In genomic region chr20:17721802-17722486, GRCh38 we compare ENCODE assay signal across 15 cellular contexts. TPM values are rescaled to one million over a fixed set of nuclear protein-coding genes. Genes with fewer than 3 reads are reported as not detected.
DNase-seq lines count a peak whose midpoint lies in the region; ATAC-seq and TF ChIP-seq lines count a peak whose summit lies in the region.
"Had no signal": no experiment of that assay in that cellular context is flagged by ENCODE, and none has a peak within 500 bp of the region (broad histone marks: within the 10 kb centered on the region; RNA-seq: fewer than 3 reads in every experiment).

No MANE protein-coding gene starts in this region.

- H3K9me2 ChIP-seq in DOHH2 (replicated peaks; ENCODE audit: control insufficient read depth, low read length) (no peaks in the 10 kb centered on the region), hepatocyte (replicated peaks; ENCODE audit: insufficient read depth) (no peaks in the 10 kb centered on the region)

- TF ChIP-seq CTCF in 22Rv1 (IDR thresholded peaks at IDR 0.05) (peak; percentile 29; the same call in 1 of the 2 replicates), DOHH2 (IDR thresholded peaks at IDR 0.05; ENCODE audit: low read depth, low read length, poor library complexity, severe bottlenecking) (peak; percentile 44), Peyer's patch (IDR thresholded peaks at IDR 0.05) (peak in 4 of 6 experiments; percentile 13 to 51 (median 38)), hepatocyte (IDR thresholded peaks at IDR 0.05; ENCODE audit: poor library complexity) (peak; percentile 18)

- H3K36me3 ChIP-seq in DOHH2 (ENCODE audit: control insufficient read depth, low read length) = no peaks in the 10 kb centered on the region
- H3K36me3 ChIP-seq in Peyer's patch = no peaks in the 10 kb centered on the region
- H3K36me3 ChIP-seq in hepatocyte (replicated peaks; ENCODE audit: insufficient read depth, low read depth) = no peaks in the 10 kb centered on the region
- H3K36me3 ChIP-seq: ovary had no signal

- H3K4me1 ChIP-seq in DOHH2 (ENCODE audit: control insufficient read depth, low read length) (peaks cover 4% of the 10 kb centered on the region; the same call in 1 of the 2 replicates), Peyer's patch (peaks cover 0 to 7% (median 2%) of the 10 kb centered on the region in 4 donors), hepatocyte (ENCODE audit: insufficient read depth) (no peaks in the 10 kb centered on the region)

- H3K4me2 ChIP-seq in DOHH2 (ENCODE audit: low read length) (no peak overlapping the region), hepatocyte (peak overlapping the region; percentile 22)

- no peak for TF ChIP-seq POLR2A in Peyer's patch (IDR thresholded peaks at IDR 0.05)

- H3K27me3 Mint-ChIP-seq in T-helper 2 cell treated with Interferon-gamma antibody and Interleukin-4, amounts not matched to agents 5 μg/mL and 100 μg/mL, for 36 hours (ENCODE audit: low read depth) = no peaks in the 10 kb centered on the region

- H3K9me3 Mint-ChIP-seq in T-helper 2 cell treated with Interferon-gamma antibody and Interleukin-4, amounts not matched to agents 5 μg/mL and 100 μg/mL, for 36 hours = no peaks in the 10 kb centered on the region
- H3K9me3 Mint-ChIP-seq: CD14-positive monocyte had no signal

- H3K4me3 ChIP-seq in DOHH2 (ENCODE audit: low read length) (no peak overlapping the region), Peyer's patch (no peak overlapping the region), hepatocyte (no peak overlapping the region)
- H3K4me3 ChIP-seq: ovary had no signal

- H3F3A ChIP-seq in DOHH2 (ENCODE audit: control insufficient read depth, insufficient read depth) = no peaks in the 10 kb centered on the region

- H3K4me3 Mint-ChIP-seq in T-helper 2 cell treated with Interferon-gamma antibody and Interleukin-4, amounts not matched to agents 5 μg/mL and 100 μg/mL, for 36 hours = no peak overlapping the region
- H3K4me3 Mint-ChIP-seq: CD14-positive monocyte had no signal

- no peak overlapping the region for H3K27ac Mint-ChIP-seq in T-helper 2 cell treated with Interferon-gamma antibody and Interleukin-4, amounts not matched to agents 5 μg/mL and 100 μg/mL, for 36 hours
- H3K27ac Mint-ChIP-seq: CD14-positive monocyte had no signal

- H3K36me3 Mint-ChIP-seq in T-helper 2 cell treated with Interferon-gamma antibody and Interleukin-4, amounts not matched to agents 5 μg/mL and 100 μg/mL, for 36 hours (ENCODE audit: low read depth) = no peaks in the 10 kb centered on the region
- H3K36me3 Mint-ChIP-seq: CD14-positive monocyte had no signal

- ATAC-seq in HG03025 (IDR thresholded peaks at IDR 0.05; ENCODE audit: low FRiP score, unreplicated experiment) (no peak), HG03571 (IDR thresholded peaks at IDR 0.05; ENCODE audit: unreplicated experiment) (no peak)
- no peak for ATAC-seq in activated CD4-positive, CD25-positive, alpha-beta regulatory T cell treated with anti-CD3 and anti-CD28 coated beads, Interleukin-2, amount 50 U/mL, for 24 hours

- H3K79me2 ChIP-seq in DOHH2 (ENCODE audit: control insufficient read depth, low read length) (no peaks in the 10 kb centered on the region), hepatocyte (no peaks in the 10 kb centered on the region)

- WGBS in hepatocyte (ENCODE audit: low lambda C conversion rate, missing lambda C conversion rate) = 37% methylated on average over 6 of the region's 6 CpGs

- H3K4me1 Mint-ChIP-seq in T-helper 2 cell treated with Interferon-gamma antibody and Interleukin-4, amounts not matched to agents 5 μg/mL and 100 μg/mL, for 36 hours (ENCODE audit: low read depth) = no peaks in the 10 kb centered on the region
- H3K4me1 Mint-ChIP-seq: CD14-positive monocyte had no signal

- peak in 1 of 3 donors; percentile 62 for DNase-seq in Peyer's patch
- DNase-seq in hepatocyte (ENCODE audit: low spot score) = peak; percentile 69
- DNase-seq in T-helper 2 cell treated with Interferon-gamma antibody and Interleukin-4, amounts not matched to agents 5 μg/mL and 100 μg/mL, for 36 hours (ENCODE audit: low spot score) = no peak
- DNase-seq: activated CD8-positive, alpha-beta memory T cell treated with anti-CD3 and anti-CD28 coated beads, Interleukin-2, amount 50 U/mL, for 4 hours; amygdala; effector CD8-positive, alpha-beta T cell; NCI-H187 treated with DMSO at 0.1 percent for 48 hours; ovary had no signal

- H3K27ac ChIP-seq in 22Rv1 (no peak overlapping the region), DOHH2 (ENCODE audit: low read depth, low read length) (no peak overlapping the region), Peyer's patch (peak overlapping the region in 2 of 4 donors; percentile 58 to 75), hepatocyte (peak overlapping the region; percentile 85)
- H3K27ac ChIP-seq: ovary had no signal

- H4K20me1 ChIP-seq in DOHH2 (ENCODE audit: control insufficient read depth, insufficient read depth, low read depth, low read length) (no peaks in the 10 kb centered on the region), hepatocyte (ENCODE audit: insufficient read depth, poor library complexity, severe bottlenecking) (no peaks in the 10 kb centered on the region)

- H2AFZ ChIP-seq in hepatocyte = no peak overlapping the region

- H3K27me3 ChIP-seq in DOHH2 (ENCODE audit: control insufficient read depth, low read length) = peaks cover 14% of the 10 kb centered on the region
- no peaks in the 10 kb centered on the region for H3K27me3 ChIP-seq in Peyer's patch
- H3K27me3 ChIP-seq in hepatocyte = no peaks in the 10 kb centered on the region
- H3K27me3 ChIP-seq: ovary had no signal

- no peaks in the 10 kb centered on the region for H3K9me3 ChIP-seq in DOHH2 (ENCODE audit: control insufficient read depth, insufficient read depth, low read length)
- H3K9me3 ChIP-seq in Peyer's patch = no peaks in the 10 kb centered on the region
- H3K9me3 ChIP-seq in hepatocyte (ENCODE audit: low read depth) = no peaks in the 10 kb centered on the region
- H3K9me3 ChIP-seq: ovary had no signal

RNA-seq across cellular contexts. Expression of gene BANF2, which starts 22.2 kb away (rescaled TPM):
- total RNA-seq in Peyer's patch (not detected), hepatocyte (not detected in 2 replicates)
- not detected in 2 replicates for polyA plus RNA-seq in hepatocyte
- total RNA-seq: lung microvascular endothelial cell, ovary had no signal
- polyA plus RNA-seq: CD14-positive monocyte, ovary had no signal

RNA-seq across cellular contexts. Expression of gene RRBP1, which starts 39.9 kb away (rescaled TPM):
- total RNA-seq in Peyer's patch (100 to 1,000 TPM; 169 to 328 (median 249) TPM), hepatocyte (182 and 193 TPM in 2 replicates)
- 242 and 274 TPM in 2 replicates for polyA plus RNA-seq in hepatocyte
